8 cellular contexts compared by ENCODE assay signal in genomic region chr19:9834302-9834725, GRCh38. TPM values are rescaled to one million over a fixed set of nuclear protein-coding genes. Genes with fewer than 3 reads are reported as not detected.
DNase-seq lines count a peak whose midpoint lies in the region; ATAC-seq, FAIRE-seq and TF ChIP-seq lines count a peak whose summit lies in the region.

No MANE protein-coding gene starts in this region.

- TF ChIP-seq RAD21 in GM12878 (IDR thresholded peaks at IDR 0.05; ENCODE audit: insufficient read depth, low read depth, low read length): no peak

- H3K4me1 ChIP-seq in heart right ventricle (peaks cover 6 to 34% (median 20%) of the 10 kb centered on the region in 9 donors), GM12878 (ENCODE audit: control insufficient read depth, insufficient read depth, low read length) (peaks cover 7% of the 10 kb centered on the region), mesodermal cell (ENCODE audit: control insufficient read depth, insufficient read depth, low read length, poor library complexity, severe bottlenecking) (no peaks in the 10 kb centered on the region), upper lobe of left lung (peaks cover 8 to 22% (median 14%) of the 10 kb centered on the region in 4 donors)

- POLR2A ChIA-PET in GM12878 (lab: Charles Lee): interaction anchor here (1.1 kb wide), 1 partner anchor 74 kb away, joined by 3 read pairs; no protein-coding TSS in a partner anchor

- CTCF ChIA-PET in GM12878 (lab: Yijun Ruan, JAX): interaction anchor here (0.7 to 0.9 kb wide), 2 partner anchors 8 to 416 kb away, joined by 3 read pairs; no protein-coding TSS in a partner anchor

- BruUV-seq in GM12878 (replicated peaks; lab: Mats Ljungman, UMichigan): no TSS peak

- H3K9ac ChIP-seq in GM12878 (ENCODE audit: control insufficient read depth, insufficient read depth, low read length): no peak overlapping the region

- H3K79me2 ChIP-seq in GM12878 (ENCODE audit: control insufficient read depth, insufficient read depth, low read length): peaks cover 17% of the 10 kb centered on the region

- SMC1A ChIA-PET in GM12878 (lab: Charles Lee; ENCODE audit: uncharacterized antibody, unreplicated experiment): no interaction called here

- 53 to 64% methylated on average over 6 of the region's 6 CpGs for WGBS in heart right ventricle, 2 donors
- WGBS in GM12878 (ENCODE audit: insufficient coverage, insufficient replicate concordance, low lambda C conversion rate, missing lambda C conversion rate): 28% methylated on average over 6 of the region's 6 CpGs
- WGBS in mesodermal cell (ENCODE audit: insufficient coverage in 2 of 2), 2 experiments: 80 to 93% methylated on average over 5 of the region's 6 CpGs
- 74 to 78% methylated on average over 6 of the region's 6 CpGs for WGBS in upper lobe of left lung, 2 donors

- H3K4me2 ChIP-seq in GM12878 (ENCODE audit: control insufficient read depth, insufficient read depth): no peak overlapping the region

- no peak overlapping the region for H2AFZ ChIP-seq in GM12878 (ENCODE audit: control insufficient read depth, low read depth, low read length)

- no peak for TF ChIP-seq CTCF in heart right ventricle (IDR thresholded peaks at IDR 0.05)
- TF ChIP-seq CTCF in GM12878 (IDR thresholded peaks at IDR 0.05 in 2 of 3, conservative IDR thresholded peaks at IDR 0.05 in 1 of 3; ENCODE audit: control insufficient read depth in 2 of 3, extremely low read depth in 1 of 3, insufficient read depth in 1 of 3, low read depth in 3 of 3, low read length in 3 of 3): no peak
- no peak for TF ChIP-seq CTCF in upper lobe of left lung (IDR thresholded peaks at IDR 0.05)

- TF ChIP-seq POLR2A in GM12878 (IDR thresholded peaks at IDR 0.05; ENCODE audit: low read depth, low read length) (no peak), upper lobe of left lung (IDR thresholded peaks at IDR 0.05) (no peak)

- H3K4me3 ChIP-seq in heart right ventricle (peak overlapping the region in 9 of 10 donors; percentile 88 to 99 (median 98)), GM12878 (no peak overlapping the region), mesodermal cell (ENCODE audit: extremely low read depth, insufficient read depth, low read length, poor library complexity, severe bottlenecking) (peak overlapping the region; percentile 92), upper lobe of left lung (peak overlapping the region; percentile 48 to 100 (median 92))

- no peaks in the 10 kb centered on the region for H4K20me1 ChIP-seq in GM12878 (ENCODE audit: control insufficient read depth, insufficient read depth)

- TF ChIP-seq EP300 in GM12878 (IDR thresholded peaks at IDR 0.05; ENCODE audit: borderline replicate concordance in 1 of 2, control insufficient read depth in 1 of 2, low read depth in 2 of 2, low read length in 2 of 2): no peak
- no peak for TF ChIP-seq EP300 in upper lobe of left lung (IDR thresholded peaks at IDR 0.05)

- no peak for FAIRE-seq in GM12878 (lab: Jason Lieb, UNC)

- no peaks in the 10 kb centered on the region for H3K9me3 ChIP-seq in heart right ventricle
- no peaks in the 10 kb centered on the region for H3K9me3 ChIP-seq in GM12878 (replicated peaks; ENCODE audit: control insufficient read depth, insufficient read depth, low read length)
- H3K9me3 ChIP-seq in mesodermal cell (ENCODE audit: control insufficient read depth, low read length): no peaks in the 10 kb centered on the region
- H3K9me3 ChIP-seq in upper lobe of left lung: no peaks in the 10 kb centered on the region

- RAD21 ChIA-PET in GM12878 (lab: Charles Lee; ENCODE audit: unreplicated experiment): no interaction called here

- H3K36me3 ChIP-seq in heart right ventricle (peaks cover 0 to 41% (median 12%) of the 10 kb centered on the region in 9 donors), GM12878 (ENCODE audit: control insufficient read depth in 2 of 2, insufficient read depth in 2 of 2, low read length in 1 of 2) (peaks cover 0 to 7% of the 10 kb centered on the region in 2 experiments), mesodermal cell (ENCODE audit: control insufficient read depth, insufficient read depth, low read length) (peaks cover 50% of the 10 kb centered on the region), upper lobe of left lung (peaks cover 0 to 28% (median 21%) of the 10 kb centered on the region in 4 donors)

- H3K27me3 ChIP-seq in heart right ventricle (no peaks in the 10 kb centered on the region), GM12878 (replicated peaks in 1 of 2; ENCODE audit: control insufficient read depth in 2 of 2, insufficient read depth in 2 of 2, low read length in 1 of 2) (no peaks in the 10 kb centered on the region), upper lobe of left lung (no peaks in the 10 kb centered on the region)

- no peak for DNase-seq in heart right ventricle
- DNase-seq in Right ventricle myocardium superior: no peak
- DNase-seq in GM12878 (ENCODE audit: low read depth, low spot score): no peak
- DNase-seq in upper lobe of left lung: no peak
- no peak for DNase-seq in medulla oblongata (ENCODE audit: extremely low spot score)
- DNase-seq in SW 1271 (lab: John Stamatoyannopoulos, UW): no peak

- peak overlapping the region in 9 of 10 donors; percentile 11 to 90 (median 69) for H3K27ac ChIP-seq in heart right ventricle
- H3K27ac ChIP-seq in GM12878 (ENCODE audit: control insufficient read depth, insufficient read depth): no peak overlapping the region
- peak overlapping the region; percentile 0 for H3K27ac ChIP-seq in mesodermal cell (ENCODE audit: low read depth, low read length, severe bottlenecking)
- peak overlapping the region in 2 of 4 donors; percentile 25 to 87 for H3K27ac ChIP-seq in upper lobe of left lung

- ATAC-seq in heart right ventricle: no peak
- no peak for ATAC-seq in Right ventricle myocardium superior (ENCODE audit: poor library complexity)
- no peak for ATAC-seq in GM12878
- no peak for ATAC-seq in upper lobe of left lung (ENCODE audit: low FRiP score in 2 of 2)
- no peak for ATAC-seq in GM18498 (IDR thresholded peaks at IDR 0.05; ENCODE audit: unreplicated experiment)

- intact Hi-C loops in heart right ventricle (cut with DNase I): no loop called here
- intact Hi-C loops in Right ventricle myocardium superior (cut with DNase I): no loop called here
- intact Hi-C loops in GM12878 (cut with micrococcal nuclease; ENCODE audit: unreplicated experiment): no loop called here

- in situ Hi-C loops in GM12878 (cut with MboI): no loop called here

RNA-seq across cellular contexts. Expression of gene PIN1, which starts 0.8 kb away (rescaled TPM):
- total RNA-seq in heart right ventricle: 100 to 1,000 TPM in 2 of 10 donors, 10 to 100 TPM in 8; 81.1 to 109 (median 90.8) TPM
- 100 to 1,000 TPM in 1 of 2 donors, 10 to 100 TPM in 1; 74.6 to 152 TPM for polyA plus RNA-seq in heart right ventricle
- total RNA-seq in Right ventricle myocardium superior: 92.5 TPM
- total RNA-seq in GM12878 (2013; cell fraction: nucleolus; rRNA removed): 38.7 and 41.8 TPM in 2 replicates
- total RNA-seq in GM12878 (2014; rRNA removed): 155 and 162 TPM in 2 replicates
- total RNA-seq in GM12878 (2014; rRNA removed; fragmentation: Illumina TruSeq; extraction: Trizol): 35.5 and 38.8 TPM in 2 replicates
- total RNA-seq in GM12878 (2021): 90.4 and 95.6 TPM in 2 replicates
- polyA plus RNA-seq in GM12878 (2011; ENCODE audit: low read depth): 31.4 TPM
- 26.5 and 47.3 TPM in 2 replicates for polyA plus RNA-seq in GM12878 (2011; rRNA removed)
- polyA plus RNA-seq in GM12878 (2011; cell fraction: cytosol; rRNA removed): 70.3 and 132 TPM in 2 replicates
- 101 and 114 TPM in 2 replicates for polyA plus RNA-seq in GM12878 (2011; cell fraction: nucleus; rRNA removed)
- polyA plus RNA-seq in GM12878 (2012): 44.0 and 53.8 TPM in 2 replicates
- 5.3 and 16.0 TPM in 2 replicates for polyA plus RNA-seq in GM12878 (2014; fragmentation: Illumina TruSeq; extraction: Trizol)
- 1 to 10 TPM; 2.4 to 6.1 TPM for polyA plus RNA-seq in GM12878 (2014; fragmentation: Nextera tagmentation; extraction: Ambion mirVana)
- 156 and 169 TPM in 2 replicates for polyA plus RNA-seq in GM12878 (2014; rRNA removed)
- 100 to 1,000 TPM; 180 to 209 TPM for polyA plus RNA-seq in GM12878 (2016; fragmentation: Nextera tagmentation; extraction: Ambion mirVana)
- 10.6 and 25.1 TPM in 2 replicates for polyA minus RNA-seq in GM12878 (2011; rRNA and poly(A)+ RNA removed)
- polyA minus RNA-seq in GM12878 (2011; cell fraction: cytosol; rRNA and poly(A)+ RNA removed): 17.2 and 18.3 TPM in 2 replicates
- polyA minus RNA-seq in GM12878 (2011; cell fraction: nucleus; rRNA and poly(A)+ RNA removed): 12.2 and 19.7 TPM in 2 replicates
- polyA plus RNA-seq in mesodermal cell (2013, experiment 1 of 2): 91.8 TPM
- 75.8 TPM for polyA plus RNA-seq in mesodermal cell (2013, experiment 2 of 2)
- 10 to 100 TPM; 38.8 to 87.5 (median 70.7) TPM for total RNA-seq in upper lobe of left lung

RNA-seq across cellular contexts. Expression of gene UBL5, which starts 6.6 kb away (rescaled TPM):
- total RNA-seq in heart right ventricle: 100 to 1,000 TPM; 483 to 573 (median 516) TPM
- 1,000 to 10,000 TPM in 1 of 2 donors, 100 to 1,000 TPM in 1; 914 to 1,564 TPM for polyA plus RNA-seq in heart right ventricle
- 595 TPM for total RNA-seq in Right ventricle myocardium superior
- total RNA-seq in GM12878 (2013; cell fraction: nucleolus; rRNA removed): 18.1 and 20.5 TPM in 2 replicates
- 297 and 314 TPM in 2 replicates for total RNA-seq in GM12878 (2014; rRNA removed)
- 292 and 299 TPM in 2 replicates for total RNA-seq in GM12878 (2014; rRNA removed; fragmentation: Illumina TruSeq; extraction: Trizol)
- 343 and 345 TPM in 2 replicates for total RNA-seq in GM12878 (2021)
- polyA plus RNA-seq in GM12878 (2011; ENCODE audit: low read depth): 467 TPM
- polyA plus RNA-seq in GM12878 (2011; rRNA removed): 679 and 767 TPM in 2 replicates
- polyA plus RNA-seq in GM12878 (2011; cell fraction: cytosol; rRNA removed): 751 and 930 TPM in 2 replicates
- polyA plus RNA-seq in GM12878 (2011; cell fraction: nucleus; rRNA removed): 559 and 571 TPM in 2 replicates
- 538 and 589 TPM in 2 replicates for polyA plus RNA-seq in GM12878 (2012)
- polyA plus RNA-seq in GM12878 (2014; fragmentation: Illumina TruSeq; extraction: Trizol): 340 and 433 TPM in 2 replicates
- polyA plus RNA-seq in GM12878 (2014; fragmentation: Nextera tagmentation; extraction: Ambion mirVana): 100 to 1,000 TPM; 888 to 897 TPM
- polyA plus RNA-seq in GM12878 (2014; rRNA removed): 477 and 654 TPM in 2 replicates
- polyA plus RNA-seq in GM12878 (2016; fragmentation: Nextera tagmentation; extraction: Ambion mirVana): 100 to 1,000 TPM; 816 to 817 TPM
- polyA minus RNA-seq in GM12878 (2011; rRNA and poly(A)+ RNA removed): 163 and 180 TPM in 2 replicates
- 37.7 and 58.5 TPM in 2 replicates for polyA minus RNA-seq in GM12878 (2011; cell fraction: cytosol; rRNA and poly(A)+ RNA removed)
- 19.9 and 30.6 TPM in 2 replicates for polyA minus RNA-seq in GM12878 (2011; cell fraction: nucleus; rRNA and poly(A)+ RNA removed)
- polyA plus RNA-seq in mesodermal cell (2013, experiment 1 of 2): 737 TPM
- polyA plus RNA-seq in mesodermal cell (2013, experiment 2 of 2): 650 TPM
- 100 to 1,000 TPM in 5 of 6 donors, 10 to 100 TPM in 1; 61.8 to 405 (median 255) TPM for total RNA-seq in upper lobe of left lung

RNA-seq across cellular contexts. Expression of gene FBXL12, which starts 15.4 kb away (rescaled TPM):
- total RNA-seq in heart right ventricle (10 to 100 TPM; 10.5 to 13.8 (median 11.5) TPM), Right ventricle myocardium superior (10.0 TPM), GM12878 (2014; rRNA removed) (26.2 and 28.6 TPM in 2 replicates), GM12878 (2014; rRNA removed; fragmentation: Illumina TruSeq; extraction: Trizol) (13.1 and 13.6 TPM in 2 replicates), GM12878 (2021) (22.5 and 24.5 TPM in 2 replicates), upper lobe of left lung (10 to 100 TPM; 14.8 to 48.2 (median 32.3) TPM)
- polyA plus RNA-seq in heart right ventricle (10 to 100 TPM; 13.5 to 19.5 TPM), GM12878 (2011; rRNA removed) (16.5 and 22.0 TPM in 2 replicates), GM12878 (2014; fragmentation: Illumina TruSeq; extraction: Trizol) (15.6 and 17.1 TPM in 2 replicates), GM12878 (2014; fragmentation: Nextera tagmentation; extraction: Ambion mirVana) (1 to 10 TPM; 1.4 to 4.1 TPM), GM12878 (2014; rRNA removed) (35.7 and 40.0 TPM in 2 replicates), GM12878 (2016; fragmentation: Nextera tagmentation; extraction: Ambion mirVana) (10 to 100 TPM; 26.8 to 27.3 TPM)
- total RNA-seq in GM12878 (2013; cell fraction: nucleolus; rRNA removed): 56.5 and 60.6 TPM in 2 replicates
- 12.1 TPM for polyA plus RNA-seq in GM12878 (2011; ENCODE audit: low read depth)
- polyA plus RNA-seq in GM12878 (2011; cell fraction: cytosol; rRNA removed): 31.7 and 43.2 TPM in 2 replicates
- 46.4 and 62.5 TPM in 2 replicates for polyA plus RNA-seq in GM12878 (2011; cell fraction: nucleus; rRNA removed)
- polyA plus RNA-seq in GM12878 (2012): 21.0 and 21.4 TPM in 2 replicates
- 9.6 and 18.8 TPM in 2 replicates for polyA minus RNA-seq in GM12878 (2011; rRNA and poly(A)+ RNA removed)
- 8.5 and 11.9 TPM in 2 replicates for polyA minus RNA-seq in GM12878 (2011; cell fraction: cytosol; rRNA and poly(A)+ RNA removed)
- polyA minus RNA-seq in GM12878 (2011; cell fraction: nucleus; rRNA and poly(A)+ RNA removed): 19.5 and 35.9 TPM in 2 replicates
- polyA plus RNA-seq in mesodermal cell (2013, experiment 1 of 2): 36.2 TPM
- polyA plus RNA-seq in mesodermal cell (2013, experiment 2 of 2): 37.4 TPM
